Comparison of ENCODE assay signal across 1 cellular context in genomic region chr1:160546942-160547341, GRCh38.
TF ChIP-seq lines count a peak whose summit lies in the region.

No MANE protein-coding gene starts in this region.

TF ChIP-seq in HepG2, 621 proteins besides CTCF, POLR2A, EP300 and RAD21:
- TF ChIP-seq MXD3 (CRISPR knock-in tag; IDR thresholded peaks at IDR 0.05): no peak
- no peak for TF ChIP-seq SMAD9 (CRISPR knock-in tag; IDR thresholded peaks at IDR 0.05)
- no peak for TF ChIP-seq ZBTB44 (CRISPR knock-in tag; IDR thresholded peaks at IDR 0.05)
